16 cellular contexts compared by ENCODE assay signal in genomic region chr2:225479386-225479785, GRCh38.
DNase-seq lines count a peak whose midpoint lies in the region; ATAC-seq and TF ChIP-seq lines count a peak whose summit lies in the region.
"Had no signal": no experiment of that assay in that cellular context is flagged by ENCODE, and none has a peak within 500 bp of the region (broad histone marks: within the 10 kb centered on the region; RNA-seq: fewer than 3 reads in every experiment).

No MANE protein-coding gene starts in this region.

- H3K9me3 Mint-ChIP-seq in activated T-helper 17 cell treated with anti-CD3 and anti-CD28 coated beads, Interleukin-2, amount 50 U/mL, for 72 hours = no peaks in the 10 kb centered on the region
- H3K9me3 Mint-ChIP-seq in endothelial cell (ENCODE audit: unreplicated experiment) = no peaks in the 10 kb centered on the region
- H3K9me3 Mint-ChIP-seq: CD8-positive, alpha-beta T cell had no signal

- TF ChIP-seq POLR2A in tibial nerve (IDR thresholded peaks at IDR 0.05) = no peak

- TF ChIP-seq EP300 in SK-N-SH (IDR thresholded peaks at IDR 0.05; ENCODE audit: borderline replicate concordance in 1 of 2, low read depth in 1 of 2, low read length in 1 of 2) (no peak), tibial nerve (IDR thresholded peaks at IDR 0.05) (no peak)

- 20% methylated on average over 2 of the region's 2 CpGs for WGBS in SK-N-SH (ENCODE audit: low lambda C conversion rate)
- WGBS in tibial nerve, 2 donors = 60 to 64% methylated on average over 2 of the region's 2 CpGs

- H3K4me2 ChIP-seq in SK-N-SH = no peak overlapping the region
- H3K4me2 ChIP-seq: BLaER1 treated with 17β-estradiol and CSF1 and Interleukin-3, amounts not matched to agents 10 nM and 100 nM had no signal

- no peaks in the 10 kb centered on the region for H4K20me1 ChIP-seq in SK-N-SH (ENCODE audit: insufficient read depth)
- H4K20me1 ChIP-seq: BLaER1 treated with 17β-estradiol and CSF1 and Interleukin-3, amounts not matched to agents 10 nM and 100 nM had no signal

- ATAC-seq in SK-N-SH treated with all-trans-retinoic acid at 6 μM for 48 hours = no peak
- no peak for ATAC-seq in activated T-helper 17 cell treated with anti-CD3 and anti-CD28 coated beads, Interleukin-2, amount 50 U/mL, for 72 hours (replicated peaks)
- ATAC-seq: CD8-positive, alpha-beta T cell had no signal

- TF ChIP-seq CTCF in SK-N-SH (IDR thresholded peaks at IDR 0.05) (no peak), endothelial cell (IDR thresholded peaks at IDR 0.05; ENCODE audit: unreplicated experiment) (no peak), tibial nerve (IDR thresholded peaks at IDR 0.05) (no peak)

- H3K4me1 Mint-ChIP-seq in activated T-helper 17 cell treated with anti-CD3 and anti-CD28 coated beads, Interleukin-2, amount 50 U/mL, for 72 hours = no peaks in the 10 kb centered on the region
- H3K4me1 Mint-ChIP-seq in endothelial cell (ENCODE audit: unreplicated experiment) = no peaks in the 10 kb centered on the region
- H3K4me1 Mint-ChIP-seq: B cell had no signal

- no peaks in the 10 kb centered on the region for H3K79me2 ChIP-seq in SK-N-SH (ENCODE audit: insufficient read depth)

- H3K4me3 ChIP-seq in SK-N-SH (ENCODE audit: low read depth in 2 of 2, low read length in 1 of 2) (no peak overlapping the region), tibial nerve (no peak overlapping the region)
- H3K4me3 ChIP-seq: BLaER1 treated with 17β-estradiol and CSF1 and Interleukin-3, amounts not matched to agents 10 nM and 100 nM; GM23248; HAP-1 had no signal

- TF ChIP-seq RAD21 in SK-N-SH (IDR thresholded peaks at IDR 0.05; ENCODE audit: low read length) = no peak

- H3K9ac ChIP-seq in SK-N-SH = no peak overlapping the region
- H3K9ac ChIP-seq: BLaER1 treated with 17β-estradiol and CSF1 and Interleukin-3, amounts not matched to agents 10 nM and 100 nM; GM23248 had no signal

- H3K36me3 Mint-ChIP-seq in activated T-helper 17 cell treated with anti-CD3 and anti-CD28 coated beads, Interleukin-2, amount 50 U/mL, for 72 hours (ENCODE audit: low read depth) = no peaks in the 10 kb centered on the region
- no peaks in the 10 kb centered on the region for H3K36me3 Mint-ChIP-seq in endothelial cell (ENCODE audit: low read depth, unreplicated experiment)
- H3K36me3 Mint-ChIP-seq: CD8-positive, alpha-beta T cell had no signal

- no peak overlapping the region for H3K4me3 Mint-ChIP-seq in activated T-helper 17 cell treated with anti-CD3 and anti-CD28 coated beads, Interleukin-2, amount 50 U/mL, for 72 hours
- no peak overlapping the region for H3K4me3 Mint-ChIP-seq in endothelial cell (ENCODE audit: unreplicated experiment)
- H3K4me3 Mint-ChIP-seq: B cell; CD8-positive, alpha-beta T cell had no signal

- H3K27ac Mint-ChIP-seq in activated T-helper 17 cell treated with anti-CD3 and anti-CD28 coated beads, Interleukin-2, amount 50 U/mL, for 72 hours = no peak overlapping the region
- no peak overlapping the region for H3K27ac Mint-ChIP-seq in endothelial cell (ENCODE audit: unreplicated experiment)
- H3K27ac Mint-ChIP-seq: B cell; CD8-positive, alpha-beta T cell had no signal

- H3K27me3 ChIP-seq in SK-N-SH (ENCODE audit: insufficient read depth) (no peaks in the 10 kb centered on the region), tibial nerve (no peaks in the 10 kb centered on the region)
- H3K27me3 ChIP-seq: BLaER1 treated with 17β-estradiol and CSF1 and Interleukin-3, amounts not matched to agents 10 nM and 100 nM had no signal

- no peaks in the 10 kb centered on the region for H3F3A ChIP-seq in SK-N-SH (replicated peaks; ENCODE audit: insufficient read depth)

- peaks cover 14% of the 10 kb centered on the region for H3K27me3 Mint-ChIP-seq in activated T-helper 17 cell treated with anti-CD3 and anti-CD28 coated beads, Interleukin-2, amount 50 U/mL, for 72 hours
- no peaks in the 10 kb centered on the region for H3K27me3 Mint-ChIP-seq in endothelial cell (ENCODE audit: unreplicated experiment)

- DNase-seq in SK-N-SH (no peak), NCI-H226 (peak; percentile 27), renal cortical epithelial cell (ENCODE audit: low read depth) (peak; percentile 32), endothelial cell (ENCODE audit: low spot score) (no peak), tibial nerve (ENCODE audit: low spot score in 2 of 2) (no peak)
- no peak for DNase-seq in activated CD8-positive, alpha-beta memory T cell treated with anti-CD3 and anti-CD28 coated beads, Interleukin-2, amount 50 U/mL, for 4 hours
- DNase-seq: Calu3; CD8-positive, alpha-beta T cell; DND-41; GM23248 had no signal

- H3K9me3 ChIP-seq in SK-N-SH (no peaks in the 10 kb centered on the region), tibial nerve (no peaks in the 10 kb centered on the region)
- H3K9me3 ChIP-seq: HAP-1 had no signal

- H3K27ac ChIP-seq in SK-N-SH (ENCODE audit: low read depth in 2 of 2, low read length in 1 of 2) = no peak overlapping the region
- no peak overlapping the region for H3K27ac ChIP-seq in tibial nerve
- H3K27ac ChIP-seq: 22Rv1; BLaER1 treated with 17β-estradiol and CSF1 and Interleukin-3, amounts not matched to agents 10 nM and 100 nM; GM23248 had no signal

- no peak overlapping the region for H2AFZ ChIP-seq in SK-N-SH (ENCODE audit: low read depth)
- H2AFZ ChIP-seq: GM23248 had no signal

- H3K36me3 ChIP-seq in SK-N-SH (replicated peaks in 1 of 2; ENCODE audit: control insufficient read depth in 1 of 2, insufficient read depth in 2 of 2, low read length in 1 of 2) (no peaks in the 10 kb centered on the region), tibial nerve (no peaks in the 10 kb centered on the region)
- H3K36me3 ChIP-seq: BLaER1 treated with 17β-estradiol and CSF1 and Interleukin-3, amounts not matched to agents 10 nM and 100 nM; HAP-1 had no signal

- H3K4me1 ChIP-seq in SK-N-SH (ENCODE audit: control insufficient read depth in 1 of 2, insufficient read depth in 2 of 2, low read depth in 1 of 2, low read length in 1 of 2) (no peaks in the 10 kb centered on the region), tibial nerve (no peaks in the 10 kb centered on the region)
- H3K4me1 ChIP-seq: BLaER1 treated with 17β-estradiol and CSF1 and Interleukin-3, amounts not matched to agents 10 nM and 100 nM; HAP-1 had no signal

- CTCF ChIA-PET in SK-N-SH (lab: Yijun Ruan, JAX) = interaction anchor here (0.8 kb wide), 1 partner anchor 17 kb away, joined by 3 read pairs; no protein-coding TSS in a partner anchor

- POLR2A ChIA-PET in SK-N-SH (lab: Yijun Ruan, JAX) = no interaction called here

- H3K9me2 ChIP-seq in SK-N-SH = no peaks in the 10 kb centered on the region

TF ChIP-seq in SK-N-SH treated with all-trans-retinoic acid at 6 μM for 48 hours, 23 proteins besides CTCF, POLR2A, EP300 and RAD21:
- peak; percentile 98 for TF ChIP-seq ISL1 (CRISPR knock-in tag; IDR thresholded peaks at IDR 0.05)
- TF ChIP-seq PATZ1 (CRISPR knock-in tag; IDR thresholded peaks at IDR 0.05; ENCODE audit: borderline replicate concordance) = no peak
TF ChIP-seq in SK-N-SH treated with all-trans-retinoic acid at 6 μM for 48 hours: peak in this region for 1.

TF ChIP-seq in SK-N-SH, 30 proteins besides CTCF, POLR2A, EP300 and RAD21:
- TF ChIP-seq CHD2 (IDR thresholded peaks at IDR 0.05; ENCODE audit: low read length, partially characterized antibody) (no peak), JUND (IDR thresholded peaks at IDR 0.05) (no peak), SIN3A (IDR thresholded peaks at IDR 0.05; ENCODE audit: borderline replicate concordance, low read depth, low read length) (no peak), SMC3 (IDR thresholded peaks at IDR 0.05; ENCODE audit: low read depth, low read length) (no peak), RFX5 (IDR thresholded peaks at IDR 0.05; ENCODE audit: low read length) (no peak), GATA2 (CRISPR knock-in tag; IDR thresholded peaks at IDR 0.05) (no peak), REST (IDR thresholded peaks at IDR 0.05; ENCODE audit: low read depth, low read length) (no peak)

Comparison
In these comparisons a context has a peak if more than half of its experiments do, and no peak if none do; other contexts are left out.
1. DNase-seq: peak in NCI-H226 (single experiment) and renal cortical epithelial cell (single experiment); none in SK-N-SH (single experiment), activated CD8-positive, alpha-beta memory T cell treated with anti-CD3 and anti-CD28 coated beads, Interleukin-2, amount 50 U/mL, for 4 hours (single experiment), endothelial cell (single experiment) and tibial nerve (0 of 2).